Comparison of ENCODE assay signal across 11 cellular contexts in the genomic region with DNA sequence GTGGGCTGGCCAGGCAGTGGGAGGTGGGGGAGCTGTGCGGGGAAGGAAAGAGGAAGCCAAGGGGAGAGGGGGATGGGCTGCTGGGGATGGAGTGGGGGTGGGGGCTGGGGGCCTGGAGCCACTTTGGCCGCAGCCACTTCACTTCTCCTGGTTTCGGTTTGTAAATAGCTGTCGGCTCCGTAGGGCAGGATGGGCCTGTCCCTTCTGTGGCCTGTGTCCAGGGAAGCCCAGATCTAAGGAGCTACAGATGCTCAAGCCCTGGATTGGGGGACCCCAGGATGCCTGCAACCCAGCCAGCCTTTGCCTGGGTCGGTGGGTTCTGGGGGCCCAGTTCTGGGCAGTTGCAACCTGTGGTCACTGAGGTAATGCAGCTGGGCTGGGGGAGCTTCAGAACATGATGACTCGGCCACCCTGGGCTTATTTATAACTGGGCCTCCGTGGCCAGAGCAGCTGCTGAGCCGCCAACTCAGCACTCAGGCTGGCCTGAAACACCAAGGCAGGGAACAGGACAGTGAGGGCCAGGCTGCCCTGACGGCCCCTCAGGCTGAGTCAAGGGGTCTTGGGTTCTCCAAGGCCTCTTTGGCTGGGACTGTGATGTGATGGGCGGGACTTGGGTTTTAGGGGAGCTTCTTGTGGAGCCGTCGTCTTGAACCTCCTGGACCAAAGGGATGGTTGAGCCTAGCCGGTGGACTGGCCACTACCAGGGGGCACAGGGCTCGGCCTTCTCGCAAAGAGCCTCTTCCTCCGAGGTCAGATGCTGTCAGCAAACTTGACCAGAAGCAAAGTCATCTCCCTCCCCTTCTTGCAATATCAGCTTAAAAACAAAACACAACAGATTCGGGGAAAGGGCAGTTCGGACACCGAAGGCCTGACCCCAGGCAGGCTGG. TPM values are rescaled to one million over a fixed set of nuclear protein-coding genes. Genes with fewer than 3 reads are reported as not detected.
DNase-seq lines count a peak whose midpoint lies in the region; ATAC-seq, FAIRE-seq and TF ChIP-seq lines count a peak whose summit lies in the region.
"Had no signal": no experiment of that assay in that cellular context is flagged by ENCODE, and none has a peak within 500 bp of the region (broad histone marks: within the 10 kb centered on the region; RNA-seq: fewer than 3 reads in every experiment).

No MANE protein-coding gene starts in this region.

- peak overlapping the region; percentile 94 for H3K27ac Mint-ChIP-seq in CD4-positive, alpha-beta T cell
- H3K27ac Mint-ChIP-seq in natural killer cell = peak overlapping the region; percentile 83 to 92
- no peak overlapping the region for H3K27ac Mint-ChIP-seq in mesothelial cell of epicardium

- no peaks in the 10 kb centered on the region for H3K27me3 ChIP-seq in CD4-positive, alpha-beta T cell (ENCODE audit: control insufficient read depth, insufficient read depth, low read length)
- no peaks in the 10 kb centered on the region for H3K27me3 ChIP-seq in NT2/D1 (ENCODE audit: insufficient read depth, insufficient read length)
- H3K27me3 ChIP-seq in duodenal mucosa (ENCODE audit: control insufficient read depth in 1 of 2, insufficient read depth in 2 of 2, low read length in 2 of 2) = no peaks in the 10 kb centered on the region

- peaks cover 30% of the 10 kb centered on the region for H3K4me1 ChIP-seq in NT2/D1 (ENCODE audit: insufficient read depth, insufficient read length)
- H3K4me1 ChIP-seq in duodenal mucosa (ENCODE audit: control insufficient read depth in 1 of 2, insufficient read depth in 2 of 2, low read length in 2 of 2) = peaks cover 10 to 30% of the 10 kb centered on the region in 2 donors

- H3K9ac ChIP-seq in NT2/D1 (ENCODE audit: insufficient read length, low read depth) (peak overlapping the region; percentile 45), duodenal mucosa (ENCODE audit: low read depth in 1 of 2, low read length in 2 of 2) (no peak overlapping the region)

- H3K4me1 Mint-ChIP-seq in CD4-positive, alpha-beta T cell (ENCODE audit: low read depth) = peaks cover 58% of the 10 kb centered on the region
- H3K4me1 Mint-ChIP-seq in natural killer cell (peaks cover 44 to 78% of the 10 kb centered on the region in 2 donors), mesothelial cell of epicardium (no peaks in the 10 kb centered on the region)

- CTCF ChIA-PET in CD4-positive, alpha-beta T cell (lab: Charles Lee) = interaction anchor here (2.4 to 3.1 kb wide), 2 partner anchors 19 kb away, joined by 10 to 12 read pairs; no protein-coding TSS in a partner anchor

- H3K36me3 ChIP-seq in NT2/D1 (ENCODE audit: insufficient read depth, insufficient read length, low read length) (no peaks in the 10 kb centered on the region), duodenal mucosa (ENCODE audit: control insufficient read depth in 1 of 2, insufficient read depth in 2 of 2, low read length in 2 of 2) (no peaks in the 10 kb centered on the region)

- H3K36me3 Mint-ChIP-seq in CD4-positive, alpha-beta T cell (ENCODE audit: low read depth) = no peaks in the 10 kb centered on the region
- H3K36me3 Mint-ChIP-seq in natural killer cell (no peaks in the 10 kb centered on the region), mesothelial cell of epicardium (no peaks in the 10 kb centered on the region)

- H3K9me3 ChIP-seq in CD4-positive, alpha-beta T cell (ENCODE audit: control insufficient read depth, low read length) = no peaks in the 10 kb centered on the region
- H3K9me3 ChIP-seq in NT2/D1 (ENCODE audit: insufficient read depth, low read length) (no peaks in the 10 kb centered on the region), duodenal mucosa (ENCODE audit: control insufficient read depth in 1 of 2, low read length in 2 of 2) (no peaks in the 10 kb centered on the region)

- no peak for TF ChIP-seq CTCF in CD4-positive, alpha-beta T cell (IDR thresholded peaks at IDR 0.05)
- TF ChIP-seq CTCF in natural killer cell (IDR thresholded peaks at IDR 0.05) (no peak), D721Med (IDR thresholded peaks at IDR 0.05; ENCODE audit: insufficient read depth, missing control alignments) (no peak), mesothelial cell of epicardium (IDR thresholded peaks at IDR 0.05; ENCODE audit: unreplicated experiment) (no peak)

- no peak for FAIRE-seq in D721Med (lab: Jason Lieb, UNC)
- FAIRE-seq: GM18507 had no signal

- no peak for ATAC-seq in CD4-positive, alpha-beta T cell (ENCODE audit: poor library complexity)
- ATAC-seq in natural killer cell (peak in 1 of 3 donors; percentile 34), GM21619 (IDR thresholded peaks at IDR 0.05; ENCODE audit: unreplicated experiment) (no peak), HG02642 (IDR thresholded peaks at IDR 0.05; ENCODE audit: poor library complexity, unreplicated experiment) (no peak)

- no peaks in the 10 kb centered on the region for H3K9me3 Mint-ChIP-seq in CD4-positive, alpha-beta T cell
- H3K9me3 Mint-ChIP-seq in natural killer cell (no peaks in the 10 kb centered on the region), mesothelial cell of epicardium (no peaks in the 10 kb centered on the region)

- POLR2A ChIA-PET in CD4-positive, alpha-beta T cell (lab: Charles Lee) = interaction anchor here (0.8 to 1.5 kb wide), 6 partner anchors 14 to 179 kb away, joined by 3 to 6 read pairs (median 3); no protein-coding TSS in a partner anchor

- DNase-seq in CD4-positive, alpha-beta T cell = no peak
- DNase-seq in NT2/D1 (ENCODE audit: low read depth, low spot score) (no peak), natural killer cell (no peak), D721Med (ENCODE audit: insufficient read length, low spot score) (no peak), mesothelial cell of epicardium (ENCODE audit: low spot score in 2 of 2, unreplicated experiment in 2 of 2) (no peak)

- H3K27ac ChIP-seq in CD4-positive, alpha-beta T cell (ENCODE audit: low read depth, low read length) = no peak overlapping the region
- H3K27ac ChIP-seq in duodenal mucosa (ENCODE audit: low read depth, low read length) = peak overlapping the region; percentile 70

- H3K4me3 Mint-ChIP-seq in CD4-positive, alpha-beta T cell = no peak overlapping the region
- peak overlapping the region; percentile 49 for H3K4me3 Mint-ChIP-seq in natural killer cell
- no peak overlapping the region for H3K4me3 Mint-ChIP-seq in mesothelial cell of epicardium

- H3K4me3 ChIP-seq in NT2/D1 (ENCODE audit: insufficient read length, low read depth) = no peak overlapping the region
- peak overlapping the region; percentile 29 to 45 for H3K4me3 ChIP-seq in duodenal mucosa (ENCODE audit: low read depth in 1 of 2, low read length in 2 of 2)
- H3K4me3 ChIP-seq: lung had no signal

- intact Hi-C loops in CD4-positive, alpha-beta T cell (cut with DNase I, micrococcal nuclease) = loop anchor here in 1 of 2 experiments (2.0 kb wide), 1 partner anchor 19 kb away; no protein-coding TSS in a partner anchor
- intact Hi-C loops in natural killer cell (cut with micrococcal nuclease) = no loop called here

- no peaks in the 10 kb centered on the region for H3K27me3 Mint-ChIP-seq in CD4-positive, alpha-beta T cell
- H3K27me3 Mint-ChIP-seq in natural killer cell (ENCODE audit: low read depth in 2 of 2) = no peaks in the 10 kb centered on the region
- H3K27me3 Mint-ChIP-seq in mesothelial cell of epicardium (ENCODE audit: low read depth) = no peaks in the 10 kb centered on the region

RNA-seq across cellular contexts. Expression of gene SLC39A13, which starts 15.0 kb away (rescaled TPM):
- total RNA-seq in CD4-positive, alpha-beta T cell = 10 to 100 TPM; 36.6 to 39.2 TPM
- total RNA-seq in natural killer cell (10 to 100 TPM; 29.1 to 34.7 (median 32.6) TPM), mesothelial cell of epicardium (62.6 to 69.8 TPM (median 69.5 TPM) in 3 replicates)

RNA-seq across cellular contexts. Expression of gene SPI1, which starts 15.1 kb away (rescaled TPM):
- 1 to 10 TPM; 4.9 to 5.9 TPM for total RNA-seq in CD4-positive, alpha-beta T cell
- total RNA-seq in natural killer cell = 10 to 100 TPM; 15.0 to 65.4 (median 55.4) TPM
- 0.36 to 0.51 TPM in 2 of 3 replicates, not detected in the other for total RNA-seq in mesothelial cell of epicardium
- total RNA-seq: T-helper 2 cell treated with Interferon-gamma antibody and Interleukin-4, amounts not matched to agents 100 ng/mL and 5 ng/mL, for 36 hours had no signal

RNA-seq across cellular contexts. Expression of gene PSMC3, which starts 32.8 kb away (rescaled TPM):
- total RNA-seq in CD4-positive, alpha-beta T cell = 10 to 100 TPM; 51.3 to 59.5 TPM
- total RNA-seq in natural killer cell (10 to 100 TPM; 74.0 to 85.9 (median 77.7) TPM), mesothelial cell of epicardium (88.9 to 97.2 TPM (median 91.7 TPM) in 3 replicates)

RNA-seq across cellular contexts. Expression of gene MYBPC3, which starts 40.9 kb away (rescaled TPM):
- not detected for total RNA-seq in CD4-positive, alpha-beta T cell
- total RNA-seq in natural killer cell (under 1 TPM in 2 of 3 donors, not detected in 1; 0.45 to 0.53 TPM), mesothelial cell of epicardium (not detected in 3 replicates)
- total RNA-seq: T-helper 2 cell treated with Interferon-gamma antibody and Interleukin-4, amounts not matched to agents 100 ng/mL and 5 ng/mL, for 36 hours had no signal

RNA-seq across cellular contexts. Expression of gene RAPSN, which starts 55.5 kb away (rescaled TPM):
- total RNA-seq in CD4-positive, alpha-beta T cell = under 1 TPM; 0.56 to 0.85 TPM
- total RNA-seq in natural killer cell (1 to 10 TPM; 1.6 to 2.2 (median 1.7) TPM), mesothelial cell of epicardium (0.27 to 0.31 TPM (median 0.31 TPM) in 3 replicates)
